In the genomic region with DNA sequence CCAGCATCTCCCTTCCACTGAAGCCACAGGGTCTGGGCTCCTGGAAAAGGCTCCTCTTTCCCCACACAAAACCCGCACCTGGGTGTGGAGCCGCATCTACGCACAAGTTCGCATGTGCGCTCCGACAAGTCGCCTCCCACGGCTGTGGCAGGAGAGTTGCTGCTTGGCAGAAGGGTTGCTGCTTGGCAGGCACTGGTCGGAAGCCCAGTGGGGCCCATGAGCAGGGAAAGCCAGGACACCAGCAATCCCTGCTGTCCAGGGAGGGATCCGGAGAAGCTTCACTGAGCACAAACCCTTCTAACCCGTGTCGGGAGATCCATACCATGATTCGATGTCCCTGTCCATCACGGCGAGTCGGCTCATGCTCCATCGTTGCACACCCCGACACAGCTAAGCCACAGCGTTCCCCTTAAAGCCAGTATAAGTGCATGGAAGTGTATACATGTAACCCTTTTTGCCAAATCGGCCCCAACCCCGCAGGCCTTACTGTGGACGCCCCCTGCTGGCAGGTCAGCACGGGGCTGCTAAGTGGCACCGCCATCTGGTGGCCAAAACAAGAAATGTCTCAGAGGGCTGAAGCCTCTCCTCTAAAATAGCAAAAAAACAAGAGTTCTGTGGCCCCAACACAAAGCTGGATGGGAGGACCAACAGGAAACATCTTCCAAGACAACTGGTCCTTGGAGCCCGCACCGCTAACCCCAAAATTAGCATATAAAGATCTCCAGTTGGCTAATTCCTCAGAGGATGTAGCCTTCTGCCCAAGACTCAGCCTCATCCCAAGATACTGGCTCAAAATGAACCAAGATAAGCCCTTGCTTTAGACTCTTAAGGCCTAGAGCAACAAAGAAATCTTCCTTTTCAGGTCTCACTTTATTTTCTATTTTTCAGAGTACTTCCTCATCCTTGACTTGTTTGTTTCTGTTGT, we compare ENCODE assay signal across 9 cellular contexts. TPM values are rescaled to one million over a fixed set of nuclear protein-coding genes. Genes with fewer than 3 reads are reported as not detected.
A peak's percentile ranks its signal among the peaks of the same experiment; 100 is the strongest.
DNase-seq lines count a peak whose midpoint lies in the region; ATAC-seq and TF ChIP-seq lines count a peak whose summit lies in the region.
"Had no signal": no experiment of that assay in that cellular context is flagged by ENCODE, and none has a peak within 500 bp of the region (broad histone marks: within the 10 kb centered on the region; RNA-seq: fewer than 3 reads in every experiment).

No MANE protein-coding gene starts in this region.

- H3K4me3 Mint-ChIP-seq in T-cell, result no peak overlapping the region
- H3K4me3 Mint-ChIP-seq: stimulated activated naive CD8-positive, alpha-beta T cell treated with anti-CD3 and anti-CD28 coated beads, Interleukin-15, Interleukin-2, amounts not matched to agents 100 ng/mL and 50 ng/mL, for 24 hours had no signal

- no peak overlapping the region for H3K27ac Mint-ChIP-seq in T-cell
- H3K27ac Mint-ChIP-seq: stimulated activated naive CD8-positive, alpha-beta T cell treated with anti-CD3 and anti-CD28 coated beads, Interleukin-15, Interleukin-2, amounts not matched to agents 100 ng/mL and 50 ng/mL, for 24 hours had no signal

- no peaks in the 10 kb centered on the region for H3K36me3 Mint-ChIP-seq in T-cell

- no peaks in the 10 kb centered on the region for H3K27me3 ChIP-seq in cardiac muscle cell

- no peak overlapping the region for H3K27ac ChIP-seq in cardiac muscle cell

- ATAC-seq in T-cell (replicated peaks in 1 of 4) (peak; percentile 73 to 84 (median 80)), HG02759 (IDR thresholded peaks at IDR 0.05; ENCODE audit: unreplicated experiment) (no peak)

- DNase-seq in DMS153 treated with DMSO at 0.1 percent for 48 hours (lab: John Stamatoyannopoulos, UW; ENCODE audit: unreplicated experiment) (peak; percentile 37), DMS153 (lab: John Stamatoyannopoulos, UW) (no peak), NCI-H1092 (lab: John Stamatoyannopoulos, UW) (peak; percentile 40), T-cell (peak; percentile 69 to 89 (median 84)), cardiac muscle cell (ENCODE audit: low read depth in 1 of 2, low spot score in 1 of 2) (peak; percentile 88 to 91), putamen (ENCODE audit: low spot score) (peak; percentile 73)
- peak; percentile 74 for DNase-seq in activated naive CD8-positive, alpha-beta T cell treated with anti-CD3 and anti-CD28 coated beads, Interleukin-2, amount 50 U/mL, for 16 hours (ENCODE audit: low read depth, low spot score)

- H3K36me3 ChIP-seq in cardiac muscle cell, result no peaks in the 10 kb centered on the region

- TF ChIP-seq CTCF in cardiac muscle cell (IDR thresholded peaks at IDR 0.05; ENCODE audit: low read depth, low read length), result peak; percentile 100

- H3K9me3 ChIP-seq in cardiac muscle cell (ENCODE audit: low read depth), result no peaks in the 10 kb centered on the region

- H3K4me3 ChIP-seq in cardiac muscle cell, result no peak overlapping the region

- H3K9me3 Mint-ChIP-seq in T-cell, result no peaks in the 10 kb centered on the region
- H3K9me3 Mint-ChIP-seq: stimulated activated naive CD8-positive, alpha-beta T cell treated with anti-CD3 and anti-CD28 coated beads, Interleukin-15, Interleukin-2, amounts not matched to agents 100 ng/mL and 50 ng/mL, for 24 hours had no signal

- CTCF ChIA-PET in T-cell (lab: Charles Lee), result interaction anchor here (0.6 to 3.8 kb wide), 34 partner anchors 9 to 588 kb away, joined by 3 to 48 read pairs (median 4); a partner anchor contains a TSS

- H3K4me1 ChIP-seq in cardiac muscle cell (ENCODE audit: low read depth), result peaks cover 10% of the 10 kb centered on the region

- POLR2A ChIA-PET in T-cell (lab: Charles Lee), result interaction anchor here in 1 of 2 donors (0.6 kb wide), 2 partner anchors 234 to 417 kb away, joined by 3 to 8 read pairs; no protein-coding TSS in a partner anchor

- peaks cover 3 to 28% of the 10 kb centered on the region in 2 donors for H3K27me3 Mint-ChIP-seq in T-cell

- H3K4me1 Mint-ChIP-seq in T-cell, result peaks cover 4 to 5% (median 4%) of the 10 kb centered on the region in 3 donors

RNA-seq across cellular contexts. Expression of a gene that starts 8.3 kb away (rescaled TPM):
- total RNA-seq in T-cell, result under 1 TPM in 2 of 5 donors, not detected in 3; 0.23 to 0.38 TPM
- total RNA-seq in cardiac muscle cell, result 24.4 and 104 TPM in 2 replicates
- 13.7 and 45.7 TPM in 2 replicates for polyA plus RNA-seq in cardiac muscle cell

RNA-seq across cellular contexts. Expression of a gene that starts 33.1 kb away (rescaled TPM):
- 100 to 1,000 TPM; 242 to 293 (median 245) TPM for total RNA-seq in T-cell
- 16.9 and 41.2 TPM in 2 replicates for total RNA-seq in cardiac muscle cell
- 28.3 and 45.9 TPM in 2 replicates for polyA plus RNA-seq in cardiac muscle cell

RNA-seq across cellular contexts. Expression of a gene that starts 35.7 kb away (rescaled TPM):
- 1 to 10 TPM in 2 of 5 donors, under 1 TPM in 1, not detected in 2; 0.28 to 2.1 (median 1.4) TPM for total RNA-seq in T-cell
- total RNA-seq in cardiac muscle cell, result 9.7 and 18.7 TPM in 2 replicates
- polyA plus RNA-seq in cardiac muscle cell, result 4.2 and 8.3 TPM in 2 replicates

RNA-seq across cellular contexts. Expression of a gene that starts 48.9 kb away (rescaled TPM):
- total RNA-seq in T-cell (10 to 100 TPM in 1 of 5 donors, 1 to 10 TPM in 4; 5.5 to 10.9 (median 6.4) TPM), cardiac muscle cell (133 and 217 TPM in 2 replicates)
- 186 and 330 TPM in 2 replicates for polyA plus RNA-seq in cardiac muscle cell

Comparison
In these comparisons a context has a peak if more than half of its experiments do, and no peak if none do; other contexts are left out.
1. RNA of a gene that starts 8.3 kb away (total RNA-seq): 24.4 to 104 TPM in cardiac muscle cell; 0.23 to 0.38 TPM in T-cell; every median in the first group is over 10 times any median in the second.